Comparison of ENCODE assay signal across 19 cellular contexts in the genomic region with DNA sequence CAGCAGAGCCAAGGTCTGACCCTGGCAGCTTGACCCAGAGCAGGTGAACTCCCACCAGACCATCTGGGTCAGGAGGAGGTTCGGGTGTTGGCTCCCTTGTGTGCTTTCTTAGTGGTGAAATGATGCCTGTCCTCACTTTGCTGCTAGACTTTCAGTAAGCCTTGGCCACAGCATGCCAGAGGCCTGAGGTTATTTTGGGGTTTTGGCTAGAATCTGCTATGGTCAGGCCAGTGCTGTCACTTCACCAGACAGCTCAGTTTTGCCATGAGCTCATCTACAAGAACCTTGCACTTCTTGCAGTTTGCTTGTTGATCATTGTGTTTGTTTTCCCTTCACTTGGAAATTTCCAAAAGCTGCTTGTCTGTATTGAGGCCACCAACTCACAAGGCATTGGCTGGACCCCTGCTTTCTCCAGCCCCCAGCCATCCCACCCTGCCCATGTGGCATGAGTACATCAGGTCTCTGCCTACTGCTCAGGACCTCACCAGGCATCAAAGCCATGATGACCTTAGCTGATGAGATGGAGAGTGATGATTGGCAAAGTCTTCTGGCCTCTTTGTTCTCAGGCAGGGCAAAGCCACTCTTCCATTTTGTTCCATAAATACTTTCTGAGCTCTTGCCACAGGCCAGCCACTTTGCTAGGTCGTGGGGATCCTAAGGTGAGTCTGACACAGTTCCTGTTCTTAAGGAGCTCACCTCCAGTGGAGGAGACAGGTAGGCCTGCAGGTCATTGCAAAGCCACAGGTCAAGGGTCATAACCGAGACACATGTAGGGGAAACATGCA.
DNase-seq lines count a peak whose midpoint lies in the region; ATAC-seq and TF ChIP-seq lines count a peak whose summit lies in the region.
"Had no signal": no experiment of that assay in that cellular context is flagged by ENCODE, and none has a peak within 500 bp of the region (broad histone marks: within the 10 kb centered on the region; RNA-seq: fewer than 3 reads in every experiment).

No MANE protein-coding gene starts in this region.

- no peak overlapping the region for H3K4me3 ChIP-seq in AG10803 (ENCODE audit: low read length)
- no peak overlapping the region for H3K4me3 ChIP-seq in OCI-LY3 (ENCODE audit: low read length)
- H3K4me3 ChIP-seq: MG63 had no signal

- peak overlapping the region; percentile 96 for H3K27ac ChIP-seq in OCI-LY3 (ENCODE audit: low read length)
- H3K27ac ChIP-seq: RWPE1 had no signal

- H4K20me1 ChIP-seq in OCI-LY3 (ENCODE audit: insufficient read depth, low read length), result no peaks in the 10 kb centered on the region

- no peak overlapping the region for H2AFZ ChIP-seq in OCI-LY3 (ENCODE audit: low read depth, low read length)

- H3K79me2 ChIP-seq in OCI-LY3 (ENCODE audit: low read length), result no peaks in the 10 kb centered on the region

- H3K4me2 ChIP-seq in OCI-LY3 (ENCODE audit: low read length), result no peak overlapping the region

- peak; percentile 94 for DNase-seq in AG10803 (ENCODE audit: low read depth)
- DNase-seq in fibroblast of gingiva (ENCODE audit: low read depth), result peak; percentile 91
- DNase-seq in myocyte (ENCODE audit: low read depth), result peak; percentile 96
- DNase-seq in HPDE6-E6E7 (ENCODE audit: extremely low spot score), result no peak
- no peak for DNase-seq in NCI-H1694 treated with DMSO at 0.1 percent for 48 hours (lab: John Stamatoyannopoulos, UW)
- no peak for DNase-seq in NCI-H1048 (lab: John Stamatoyannopoulos, UW)
- DNase-seq: ACHN; activated CD4-positive, CD25-positive, alpha-beta regulatory T cell treated with anti-CD3 and anti-CD28 coated beads, Interleukin-2, amount 50 U/mL, for 72 hours; cerebellar nuclear complex; COR-L47; GF-D8; hypothalamus; MG63; naive thymus-derived CD4-positive, alpha-beta T cell; stimulated activated CD4-positive, alpha-beta T cell treated with anti-CD3 and anti-CD28 coated beads, Interleukin-1b, Interleukin-23, amount 100 ng/mL, for 48 hours had no signal

- peaks cover 5% of the 10 kb centered on the region; the same call in 1 of the 2 replicates for H3K9me3 ChIP-seq in OCI-LY3 (ENCODE audit: insufficient read depth, low read length)
- H3K9me3 ChIP-seq: MG63 had no signal

- ATAC-seq in GM19351 (IDR thresholded peaks at IDR 0.05; ENCODE audit: unreplicated experiment), result no peak
- ATAC-seq: left lobe of liver; naive thymus-derived CD4-positive, alpha-beta T cell had no signal

- H3K9ac ChIP-seq in OCI-LY3 (ENCODE audit: low read length), result no peak overlapping the region

- H3K36me3 ChIP-seq in OCI-LY3 (replicated peaks; ENCODE audit: low read depth, low read length), result peaks cover 17% of the 10 kb centered on the region
- H3K36me3 ChIP-seq: MG63 had no signal

- H3K27me3 ChIP-seq in OCI-LY3 (ENCODE audit: low read depth, low read length), result no peaks in the 10 kb centered on the region
- H3K27me3 ChIP-seq: MG63 had no signal

- TF ChIP-seq CTCF in AG10803 (conservative IDR thresholded peaks at IDR 0.05; ENCODE audit: low read length) (no peak), OCI-LY3 (IDR thresholded peaks at IDR 0.05; ENCODE audit: low read depth, low read length) (no peak)

- H3K4me1 ChIP-seq in OCI-LY3 (ENCODE audit: low read length), result peaks cover 72% of the 10 kb centered on the region

Comparison
In these comparisons a context has a peak if more than half of its experiments do, and no peak if none do; other contexts are left out.
1. DNase-seq: peak in AG10803 (single experiment), fibroblast of gingiva (single experiment) and myocyte (single experiment); none in HPDE6-E6E7 (single experiment), NCI-H1694 treated with DMSO at 0.1 percent for 48 hours (single experiment) and NCI-H1048 (single experiment).